ENCODE assay signal across 1 cellular context in the genomic region with DNA sequence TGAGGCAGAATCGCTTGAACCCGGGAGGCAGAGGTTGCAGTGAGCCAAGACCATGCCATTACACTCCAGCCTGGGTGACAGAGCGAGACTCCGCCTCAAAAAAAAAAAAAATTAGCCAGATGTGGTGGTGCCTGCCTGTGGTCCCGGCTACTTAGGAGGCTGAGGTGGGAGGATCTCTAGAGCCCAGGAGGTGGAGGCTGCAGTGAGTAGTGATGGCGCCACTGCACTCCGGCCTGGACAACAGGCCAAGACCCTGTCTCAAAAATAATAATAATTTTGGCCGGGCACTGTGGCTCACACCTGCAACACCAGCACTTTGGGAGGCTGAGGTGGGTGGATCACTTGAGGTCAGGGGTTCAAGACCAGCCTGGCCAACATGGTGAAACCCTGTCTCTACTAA. TPM values are rescaled to one million over a fixed set of nuclear protein-coding genes. Genes with fewer than 3 reads are reported as not detected.
"Had no signal": no experiment of that assay in that cellular context is flagged by ENCODE, and none has a peak within 500 bp of the region (broad histone marks: within the 10 kb centered on the region; RNA-seq: fewer than 3 reads in every experiment).

No MANE protein-coding gene starts in this region.

RNA-seq across cellular contexts. Expression of a gene that starts 3.7 kb away (rescaled TPM):
- polyA plus RNA-seq: neural cell had no signal
